ENCODE assay signal across 8 cellular contexts in genomic region chr12:121015825-121016766, GRCh38. TPM values are rescaled to one million over a fixed set of nuclear protein-coding genes. Genes with fewer than 3 reads are reported as not detected.
DNase-seq lines count a peak whose midpoint lies in the region; TF ChIP-seq lines count a peak whose summit lies in the region.

A gene with protein sequence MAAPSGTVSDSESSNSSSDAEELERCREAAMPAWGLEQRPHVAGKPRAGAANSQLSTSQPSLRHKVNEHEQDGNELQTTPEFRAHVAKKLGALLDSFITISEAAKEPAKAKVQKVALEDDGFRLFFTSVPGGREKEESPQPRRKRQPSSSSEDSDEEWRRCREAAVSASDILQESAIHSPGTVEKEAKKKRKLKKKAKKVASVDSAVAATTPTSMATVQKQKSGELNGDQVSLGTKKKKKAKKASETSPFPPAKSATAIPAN (minus strand): TSS chr12:121016487. CDS start chr12:121016474, 13 bp downstream.

- TF ChIP-seq CTCF in H9 (conservative IDR thresholded peaks at IDR 0.05) (no peak), fibroblast of the aortic adventitia (IDR thresholded peaks at IDR 0.05; ENCODE audit: insufficient read depth, low read length) (no peak), nephron progenitor cell (IDR thresholded peaks at IDR 0.05) (no peak)

- no peak within 1 kb of the TSS for H2BK15ac ChIP-seq in H9 (ENCODE audit: low read depth, low read length)

- no peak within 1 kb of the TSS for H3K4ac ChIP-seq in H9 (ENCODE audit: low read depth, low read length)

- H3K36me3 Mint-ChIP-seq in H9 (ENCODE audit: insufficient read depth in 1 of 3, low read depth in 3 of 3) (peaks cover 7 to 22% (median 11%) of the 10 kb centered on the region in 3 experiments; a peak in 6 of 7 replicates), nephron progenitor cell (ENCODE audit: low read depth) (peaks cover 5% of the 10 kb centered on the region)
- peaks cover 26% of the 10 kb centered on the region for H3K36me3 Mint-ChIP-seq in activated T-helper 2 cell treated with anti-CD3 and anti-CD28 coated beads, Interferon-gamma antibody, Interleukin-2, Interleukin-4, amounts not matched to agents 10 μg/mL and 5 μg/mL and 100 μg/mL, durations not matched to agents 14 hours and 24 hours and 36 hours (ENCODE audit: low read depth)
- peaks cover 18% of the 10 kb centered on the region for H3K36me3 Mint-ChIP-seq in stimulated activated naive CD8-positive, alpha-beta T cell treated with anti-CD3 and anti-CD28 coated beads, Interleukin-15, Interleukin-2, amounts not matched to agents 100 ng/mL and 50 ng/mL, for 24 hours (ENCODE audit: low read depth)

- no peak within 1 kb of the TSS for H2BK20ac ChIP-seq in H9 (ENCODE audit: low read depth, low read length, poor library complexity, severe bottlenecking)

- H2AFZ ChIP-seq in H9 (ENCODE audit: low read length) = no peak within 1 kb of the TSS

- H3K4me1 ChIP-seq in ES-I3 (ENCODE audit: insufficient read depth, low read length) (no peaks in the 10 kb centered on the region), H9 (ENCODE audit: insufficient read depth, low read length) (no peaks in the 10 kb centered on the region)

- intact Hi-C loops in activated T-helper 2 cell treated with anti-CD3 and anti-CD28 coated beads, Interferon-gamma antibody, Interleukin-2, Interleukin-4, amounts not matched to agents 10 μg/mL and 5 μg/mL and 100 μg/mL, durations not matched to agents 14 hours and 24 hours and 36 hours (cut with micrococcal nuclease) = loop anchor here (1.0 kb wide), 2 partner anchors 22 to 44 kb away; no protein-coding TSS in a partner anchor

- H3K14ac ChIP-seq in H9 (ENCODE audit: insufficient read depth, low read length) = peak within 1 kb of the TSS; percentile 49

- no peak within 1 kb of the TSS for H2BK12ac ChIP-seq in H9 (ENCODE audit: insufficient read length, low read depth, low read length)

- H3K56ac ChIP-seq in H9 (ENCODE audit: insufficient read length, low read depth, low read length) = no peak within 1 kb of the TSS

- no peaks in the 10 kb centered on the region for H3K79me2 ChIP-seq in H9 (ENCODE audit: insufficient read depth, low read length)

- H4K20me1 ChIP-seq in H9 (ENCODE audit: control insufficient read depth, insufficient read depth, insufficient read length) = no peaks in the 10 kb centered on the region

- no peak within 1 kb of the TSS for H2BK120ac ChIP-seq in H9 (ENCODE audit: low read depth, low read length, poor library complexity, severe bottlenecking)

- H3K27ac ChIP-seq in H9 (ENCODE audit: insufficient read length, low read depth, low read length) = no peak within 1 kb of the TSS

- DNase-seq in H9 (peak; percentile 96), M059J (ENCODE audit: low read depth) (peak; percentile 91), fibroblast of the aortic adventitia (ENCODE audit: low read depth) (peak; percentile 88), nephron progenitor cell (peak; percentile 92)
- peak; percentile 90 for DNase-seq in activated T-helper 2 cell treated with anti-CD3 and anti-CD28 coated beads, Interferon-gamma antibody, Interleukin-2, Interleukin-4, amounts not matched to agents 10 μg/mL and 5 μg/mL and 100 μg/mL, durations not matched to agents 14 hours and 24 hours and 36 hours (ENCODE audit: low spot score)

- H4K8ac ChIP-seq in H9 (replicated peaks; ENCODE audit: insufficient read length, low read depth, low read length) = no peak within 1 kb of the TSS

- H3K4me2 ChIP-seq in H9 (ENCODE audit: insufficient read depth, insufficient read length, low read length) = peak within 1 kb of the TSS; percentile 58

- H3K27me3 Mint-ChIP-seq in H9 (ENCODE audit: low read depth) = peaks cover 2% of the 10 kb centered on the region
- no peaks in the 10 kb centered on the region for H3K27me3 Mint-ChIP-seq in activated T-helper 2 cell treated with anti-CD3 and anti-CD28 coated beads, Interferon-gamma antibody, Interleukin-2, Interleukin-4, amounts not matched to agents 10 μg/mL and 5 μg/mL and 100 μg/mL, durations not matched to agents 14 hours and 24 hours and 36 hours (ENCODE audit: low read depth)
- H3K27me3 Mint-ChIP-seq in nephron progenitor cell (ENCODE audit: low read depth, poor library complexity) = peaks cover 9% of the 10 kb centered on the region
- H3K27me3 Mint-ChIP-seq in stimulated activated naive CD8-positive, alpha-beta T cell treated with anti-CD3 and anti-CD28 coated beads, Interleukin-15, Interleukin-2, amounts not matched to agents 100 ng/mL and 50 ng/mL, for 24 hours = no peaks in the 10 kb centered on the region

- WGBS in H9 (ENCODE audit: extremely low coverage, insufficient read length, low lambda C conversion rate) = no CpG with 5 or more reads among the region's 34 CpGs

- no peak within 1 kb of the TSS for H4K5ac ChIP-seq in H9 (ENCODE audit: insufficient read length, low read depth, low read length)

- H3K36me3 ChIP-seq in ES-I3 (ENCODE audit: insufficient read depth, low read length) = no peaks in the 10 kb centered on the region

- H3T11ph ChIP-seq in H9 (ENCODE audit: low read length) = no peak within 1 kb of the TSS

- peak; percentile 92 for TF ChIP-seq POLR2A in Raji (IDR thresholded peaks at IDR 0.05; ENCODE audit: insufficient read depth, low read depth, low read length)

- peak within 1 kb of the TSS; percentile 94 for H3K9ac ChIP-seq in ES-I3 (ENCODE audit: low read depth, low read length)
- peak within 1 kb of the TSS; percentile 81 for H3K9ac ChIP-seq in H9 (ENCODE audit: extremely low read depth, insufficient read length, low read length)

- H3K27me3 ChIP-seq in H9 (ENCODE audit: insufficient read depth, low read length) = no peaks in the 10 kb centered on the region

- H3K27ac Mint-ChIP-seq in H9 (peak within 1 kb of the TSS; percentile 98 to 100 (median 98)), nephron progenitor cell (peak within 1 kb of the TSS; percentile 99)
- peak within 1 kb of the TSS; percentile 98 for H3K27ac Mint-ChIP-seq in activated T-helper 2 cell treated with anti-CD3 and anti-CD28 coated beads, Interferon-gamma antibody, Interleukin-2, Interleukin-4, amounts not matched to agents 10 μg/mL and 5 μg/mL and 100 μg/mL, durations not matched to agents 14 hours and 24 hours and 36 hours
- H3K27ac Mint-ChIP-seq in stimulated activated naive CD8-positive, alpha-beta T cell treated with anti-CD3 and anti-CD28 coated beads, Interleukin-15, Interleukin-2, amounts not matched to agents 100 ng/mL and 50 ng/mL, for 24 hours = peak within 1 kb of the TSS; percentile 100

- H3K9me3 Mint-ChIP-seq in H9 (0 out of 5 replicates have a peak, but pooled peaks cover 0 to 2% of the 10 kb centered on the region in 2 experiments), nephron progenitor cell (no peaks in the 10 kb centered on the region)
- no peaks in the 10 kb centered on the region for H3K9me3 Mint-ChIP-seq in activated T-helper 2 cell treated with anti-CD3 and anti-CD28 coated beads, Interferon-gamma antibody, Interleukin-2, Interleukin-4, amounts not matched to agents 10 μg/mL and 5 μg/mL and 100 μg/mL, durations not matched to agents 14 hours and 24 hours and 36 hours
- H3K9me3 Mint-ChIP-seq in stimulated activated naive CD8-positive, alpha-beta T cell treated with anti-CD3 and anti-CD28 coated beads, Interleukin-15, Interleukin-2, amounts not matched to agents 100 ng/mL and 50 ng/mL, for 24 hours = no peaks in the 10 kb centered on the region

- no peaks in the 10 kb centered on the region for H3K9me3 ChIP-seq in ES-I3 (ENCODE audit: control insufficient read depth, insufficient read depth, low read length)
- no peaks in the 10 kb centered on the region for H3K9me3 ChIP-seq in H9 (ENCODE audit: control insufficient read depth, low read depth, low read length)

- no peak within 1 kb of the TSS for H3K23ac ChIP-seq in H9 (ENCODE audit: insufficient read length, low read depth, low read length)

- H3K18ac ChIP-seq in H9 (ENCODE audit: insufficient read length, low read depth, low read length) = no peak within 1 kb of the TSS

- no peak within 1 kb of the TSS for H4K91ac ChIP-seq in H9 (ENCODE audit: insufficient read length, low read depth, low read length)

- H3K4me1 Mint-ChIP-seq in H9 = peaks cover 8% of the 10 kb centered on the region in 2 experiments
- peaks cover 10% of the 10 kb centered on the region for H3K4me1 Mint-ChIP-seq in activated T-helper 2 cell treated with anti-CD3 and anti-CD28 coated beads, Interferon-gamma antibody, Interleukin-2, Interleukin-4, amounts not matched to agents 10 μg/mL and 5 μg/mL and 100 μg/mL, durations not matched to agents 14 hours and 24 hours and 36 hours (ENCODE audit: low read depth)
- H3K4me1 Mint-ChIP-seq in nephron progenitor cell = peaks cover 19% of the 10 kb centered on the region
- peaks cover 23% of the 10 kb centered on the region for H3K4me1 Mint-ChIP-seq in stimulated activated naive CD8-positive, alpha-beta T cell treated with anti-CD3 and anti-CD28 coated beads, Interleukin-15, Interleukin-2, amounts not matched to agents 100 ng/mL and 50 ng/mL, for 24 hours (ENCODE audit: low read depth)

- no peak within 1 kb of the TSS for H2BK5ac ChIP-seq in H9 (ENCODE audit: insufficient read length, low read length)

- peak within 1 kb of the TSS; percentile 97 for H3K4me3 ChIP-seq in fibroblast of the aortic adventitia (ENCODE audit: low read depth, low read length)

- H2AK5ac ChIP-seq in H9 (ENCODE audit: insufficient read length, low read length) = no peak within 1 kb of the TSS

- H3K23me2 ChIP-seq in H9 (ENCODE audit: insufficient read length, low read depth, low read length, poor library complexity, severe bottlenecking) = peaks cover 4% of the 10 kb centered on the region

- H3K79me1 ChIP-seq in H9 (ENCODE audit: insufficient read depth, low read depth, low read length, poor library complexity, severe bottlenecking) = peaks cover 3% of the 10 kb centered on the region

- H3K4me3 Mint-ChIP-seq in H9 (peak within 1 kb of the TSS; percentile 100), nephron progenitor cell (peak within 1 kb of the TSS; percentile 98)
- H3K4me3 Mint-ChIP-seq in activated T-helper 2 cell treated with anti-CD3 and anti-CD28 coated beads, Interferon-gamma antibody, Interleukin-2, Interleukin-4, amounts not matched to agents 10 μg/mL and 5 μg/mL and 100 μg/mL, durations not matched to agents 14 hours and 24 hours and 36 hours (ENCODE audit: low read depth) = peak within 1 kb of the TSS; percentile 100
- H3K4me3 Mint-ChIP-seq in stimulated activated naive CD8-positive, alpha-beta T cell treated with anti-CD3 and anti-CD28 coated beads, Interleukin-15, Interleukin-2, amounts not matched to agents 100 ng/mL and 50 ng/mL, for 24 hours = peak within 1 kb of the TSS; percentile 100

RNA-seq across cellular contexts. Expression of the gene that starts here (rescaled TPM):
- total RNA-seq in H9 (2021) (24.8 and 25.7 TPM in 2 replicates), fibroblast of the aortic adventitia (ENCODE audit: low replicate concordance) (12.7 and 17.8 TPM in 2 replicates)
- 11.5 and 18.2 TPM in 2 replicates for total RNA-seq in M059J (2014; rRNA removed; shearing (Covaris generic))
- 26.3 and 30.3 TPM in 2 replicates for total RNA-seq in activated T-helper 2 cell treated with anti-CD3 and anti-CD28 coated beads, Interferon-gamma antibody, Interleukin-2, Interleukin-4, amounts not matched to agents 10 μg/mL and 5 μg/mL and 100 μg/mL, durations not matched to agents 14 hours and 24 hours and 36 hours
